ENCODE assay signal across 1 cellular context in genomic region chr6:111874030-111874425, GRCh38.
TF ChIP-seq lines count a peak whose summit lies in the region.

No MANE protein-coding gene starts in this region.

TF ChIP-seq in SK-N-SH, 30 proteins besides CTCF, POLR2A, EP300 and RAD21 (continued from another document):
- TF ChIP-seq REST (IDR thresholded peaks at IDR 0.05; ENCODE audit: low read depth, low read length): no peak
- TF ChIP-seq ELF1 (IDR thresholded peaks at IDR 0.05): no peak
- no peak for TF ChIP-seq PBX3 (IDR thresholded peaks at IDR 0.05)
- no peak for TF ChIP-seq POLR2AphosphoS5 (IDR thresholded peaks at IDR 0.05; ENCODE audit: low read depth, low read length)
- TF ChIP-seq MAX (IDR thresholded peaks at IDR 0.05; ENCODE audit: low read depth): no peak
TF ChIP-seq in SK-N-SH: peak in this region for 0.
